ENCODE assay signal across 10 cellular contexts in the genomic region with DNA sequence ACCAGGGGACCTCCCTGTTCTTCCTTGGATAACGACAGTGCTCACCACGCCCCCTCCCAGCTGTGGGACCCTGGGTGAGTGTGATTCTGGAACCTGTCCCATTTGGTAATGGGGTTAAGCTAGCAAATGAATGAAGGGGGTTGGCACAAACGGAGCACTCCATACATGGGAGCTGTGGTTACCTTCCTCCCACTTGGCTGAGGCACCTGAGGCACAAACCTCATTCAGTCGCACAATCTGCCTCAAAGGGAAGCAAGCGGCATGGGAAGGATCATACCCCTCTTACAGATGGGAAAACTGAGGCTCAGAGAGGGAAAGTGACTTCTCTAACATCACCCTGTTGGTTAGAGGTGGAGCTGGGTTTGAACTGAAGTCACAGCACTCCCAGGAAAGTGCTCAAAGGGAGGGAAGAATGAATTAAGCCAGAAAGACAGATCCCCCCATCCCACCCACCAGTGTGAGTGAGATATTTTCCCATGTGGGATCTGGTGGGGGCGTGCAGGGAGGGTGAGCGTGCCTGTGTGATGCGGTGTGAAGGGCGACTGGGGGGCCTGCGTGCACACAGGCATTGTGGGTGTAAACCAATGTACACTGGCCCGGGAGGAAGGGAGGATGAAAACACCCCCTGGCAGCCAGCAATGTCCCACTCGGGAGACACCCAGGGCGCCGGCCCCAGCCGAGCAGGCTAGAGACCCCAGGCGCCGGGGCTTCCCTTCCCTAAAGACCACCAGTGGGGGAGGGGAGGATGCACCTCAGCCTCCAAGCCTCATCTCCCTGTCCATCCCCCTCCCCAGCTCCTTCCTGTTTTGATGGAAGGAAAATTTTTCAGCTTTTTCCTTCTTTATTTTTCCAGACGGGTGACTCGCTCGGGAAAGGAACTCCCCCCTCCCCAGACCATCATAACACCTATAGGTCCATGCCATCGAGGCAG. TPM values are rescaled to one million over a fixed set of nuclear protein-coding genes. Genes with fewer than 3 reads are reported as not detected.
DNase-seq lines count a peak whose midpoint lies in the region; ATAC-seq and TF ChIP-seq lines count a peak whose summit lies in the region.
"Had no signal": no experiment of that assay in that cellular context is flagged by ENCODE, and none has a peak within 500 bp of the region (broad histone marks: within the 10 kb centered on the region; RNA-seq: fewer than 3 reads in every experiment).

No MANE protein-coding gene starts in this region.

- H2AFZ ChIP-seq in MM.1S (ENCODE audit: low read length) (peak overlapping the region; percentile 38; the same call in 1 of the 2 replicates), osteoblast (ENCODE audit: low read length) (no peak overlapping the region)

- peak overlapping the region; percentile 59 for H3K27ac Mint-ChIP-seq in Calu3 (ENCODE audit: unreplicated experiment)
- peak overlapping the region; percentile 75 for H3K27ac Mint-ChIP-seq in chondrocyte (ENCODE audit: unreplicated experiment)

- TF ChIP-seq CTCF in Calu3 (IDR thresholded peaks at IDR 0.05; ENCODE audit: unreplicated experiment) (no peak), MM.1S (IDR thresholded peaks at IDR 0.05; ENCODE audit: low read length) (no peak), chondrocyte (IDR thresholded peaks at IDR 0.05) (no peak), osteoblast (IDR thresholded peaks at IDR 0.05; ENCODE audit: extremely low read depth, low read depth, low read length) (no peak), testis (IDR thresholded peaks at IDR 0.05) (no peak)

- no peak for DNase-seq in Calu3
- DNase-seq in MM.1S = no peak
- no peak for DNase-seq in chondrocyte (ENCODE audit: low spot score)
- no peak for DNase-seq in osteoblast (ENCODE audit: insufficient read length, low spot score, missing footprints)
- DNase-seq in testis = no peak
- DNase-seq: effector memory CD4-positive, alpha-beta T cell; T-helper 9 cell had no signal

- intact Hi-C loops in Calu3 (cut with micrococcal nuclease; ENCODE audit: unreplicated experiment) (no loop called here), testis (cut with DNase I; ENCODE audit: low total_unique reads) (no loop called here)

- H3K27me3 ChIP-seq in MM.1S (replicated peaks; ENCODE audit: insufficient read depth, low read length) (no peaks in the 10 kb centered on the region), osteoblast (ENCODE audit: insufficient read depth, low read length) (no peaks in the 10 kb centered on the region), testis (no peaks in the 10 kb centered on the region)

- WGBS in testis, 2 donors = 40 to 50% methylated on average over 18 to 21 of the region's 21 CpGs

- H3K4me3 Mint-ChIP-seq in Calu3 (ENCODE audit: low read depth, unreplicated experiment) (peak overlapping the region; percentile 41), chondrocyte (ENCODE audit: unreplicated experiment) (peak overlapping the region; percentile 12)

- no peaks in the 10 kb centered on the region for H3K36me3 ChIP-seq in MM.1S (replicated peaks; ENCODE audit: insufficient read depth, low read length)
- no peaks in the 10 kb centered on the region for H3K36me3 ChIP-seq in osteoblast (ENCODE audit: insufficient read depth, low read length)
- no peaks in the 10 kb centered on the region for H3K36me3 ChIP-seq in testis (ENCODE audit: low read depth, missing control alignments)

- H3K9me3 Mint-ChIP-seq in Calu3 (ENCODE audit: low read depth, unreplicated experiment) = no peaks in the 10 kb centered on the region
- no peaks in the 10 kb centered on the region for H3K9me3 Mint-ChIP-seq in chondrocyte (ENCODE audit: low read depth)

- H4K20me1 ChIP-seq in MM.1S (ENCODE audit: insufficient read depth, low read length) (no peaks in the 10 kb centered on the region), osteoblast (ENCODE audit: insufficient read depth, low read length) (no peaks in the 10 kb centered on the region)

- no TSS peak for BruUV-seq in Calu3 (replicated peaks; lab: Mats Ljungman, UMichigan)

- no peaks in the 10 kb centered on the region for H3K9me2 ChIP-seq in MM.1S (replicated peaks; ENCODE audit: insufficient read depth, low read length)

- H3K9ac ChIP-seq in MM.1S (ENCODE audit: low read length) = peak overlapping the region; percentile 60; the same call in 1 of the 2 replicates

- H3K4me3 ChIP-seq in MM.1S (ENCODE audit: low read length) (no peak overlapping the region), osteoblast (ENCODE audit: insufficient read depth, low read length) (peak overlapping the region; percentile 13), testis (no peak overlapping the region)

- H3F3A ChIP-seq in MM.1S (ENCODE audit: insufficient read depth, low read length) = no peaks in the 10 kb centered on the region

- H3K27me3 Mint-ChIP-seq in Calu3 (ENCODE audit: unreplicated experiment) = no peaks in the 10 kb centered on the region
- no peaks in the 10 kb centered on the region for H3K27me3 Mint-ChIP-seq in chondrocyte (ENCODE audit: low read depth)

- H3K27ac ChIP-seq in MM.1S (ENCODE audit: low read length) (peak overlapping the region; percentile 49; the same call in 1 of the 2 replicates), osteoblast (ENCODE audit: low read depth, low read length) (no peak overlapping the region), testis (no peak overlapping the region)

- H3K4me1 Mint-ChIP-seq in Calu3 (ENCODE audit: low read depth, unreplicated experiment) (peaks cover 38% of the 10 kb centered on the region), chondrocyte (ENCODE audit: low read depth) (peaks cover 43% of the 10 kb centered on the region)

- H3K4me1 ChIP-seq in MM.1S (ENCODE audit: low read length) (peaks cover 49% of the 10 kb centered on the region), osteoblast (ENCODE audit: insufficient read depth, low read length) (peaks cover 33% of the 10 kb centered on the region), testis (peaks cover 14% of the 10 kb centered on the region)

- peaks cover 16% of the 10 kb centered on the region for H3K36me3 Mint-ChIP-seq in Calu3 (ENCODE audit: insufficient read depth, unreplicated experiment)
- no peaks in the 10 kb centered on the region for H3K36me3 Mint-ChIP-seq in chondrocyte (ENCODE audit: low read depth)

- H3K4me2 ChIP-seq in MM.1S (ENCODE audit: low read depth, low read length) (peak overlapping the region; percentile 60), osteoblast (ENCODE audit: insufficient read depth, low read length) (peak overlapping the region; percentile 24)

- no peak for TF ChIP-seq POLR2A in testis (IDR thresholded peaks at IDR 0.05)

- H3K79me2 ChIP-seq in MM.1S (ENCODE audit: low read length) = no peaks in the 10 kb centered on the region
- H3K79me2 ChIP-seq in osteoblast (ENCODE audit: insufficient read depth, low read length) = no peaks in the 10 kb centered on the region

- CTCF ChIA-PET in Calu3 (lab: Charles Lee) = interaction anchor here (0.8 to 1.7 kb wide), 8 partner anchors 25 to 82 kb away, joined by 3 to 17 read pairs (median 5); no protein-coding TSS in a partner anchor

- ATAC-seq in HG03439 (IDR thresholded peaks at IDR 0.05; ENCODE audit: unreplicated experiment) (no peak), GM21528 (IDR thresholded peaks at IDR 0.05; ENCODE audit: low FRiP score, unreplicated experiment) (no peak), GM18502 (IDR thresholded peaks at IDR 0.05; ENCODE audit: poor library complexity, unreplicated experiment) (no peak)

- no peaks in the 10 kb centered on the region for H3K9me3 ChIP-seq in MM.1S (replicated peaks; ENCODE audit: insufficient read depth, low read length)
- H3K9me3 ChIP-seq in osteoblast (ENCODE audit: low read depth, low read length) = no peaks in the 10 kb centered on the region
- H3K9me3 ChIP-seq in testis = no peaks in the 10 kb centered on the region

RNA-seq across cellular contexts. Expression of a gene that starts 7.9 kb away (rescaled TPM):
- total RNA-seq in Calu3 (2022) = 12.1 and 25.9 TPM in 2 replicates
- 10.5 to 16.9 TPM (median 16.5 TPM) in 3 replicates for total RNA-seq in chondrocyte
- total RNA-seq in osteoblast = under 0.01 TPM in 1 of 2 replicates, not detected in the other
- total RNA-seq in testis = 10 to 100 TPM in 1 of 2 donors, 1 to 10 TPM in 1; 9.8 to 13.3 TPM
- 7.7 TPM for polyA plus RNA-seq in testis (ENCODE audit: insufficient read depth, low read depth, low replicate concordance)

Comparison
In these comparisons a context has a peak if more than half of its experiments do, and no peak if none do; other contexts are left out.
1. RNA of a gene that starts 7.9 kb away (total RNA-seq): 12.1 to 25.9 TPM in Calu3, 10.5 to 16.9 TPM in chondrocyte and 9.8 to 13.3 TPM in testis; under 0.01 TPM in osteoblast; every median in the first group is over 10 times any median in the second.